ENCODE assay signal across 21 cellular contexts in the genomic region with DNA sequence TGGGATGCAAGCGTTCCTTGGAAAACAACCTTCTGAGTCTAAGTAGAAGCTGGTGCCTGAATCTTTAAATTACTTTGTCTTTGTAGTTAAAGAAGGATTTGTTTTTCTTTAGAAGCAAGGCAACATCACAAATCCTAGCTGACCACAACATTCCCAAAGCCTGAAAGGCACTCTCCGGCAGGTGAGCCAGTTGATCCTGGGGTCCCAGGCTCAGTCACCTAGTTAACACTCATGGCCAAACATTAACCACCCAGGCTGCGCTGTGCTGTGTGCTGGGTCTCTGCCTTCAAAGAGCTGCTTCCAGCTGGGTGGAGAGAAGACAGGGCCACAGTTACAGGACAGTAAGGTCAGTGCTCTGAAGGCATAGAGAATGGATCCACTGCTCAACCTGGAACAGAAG.
"Had no signal": no experiment of that assay in that cellular context is flagged by ENCODE, and none has a peak within 500 bp of the region (broad histone marks: within the 10 kb centered on the region; RNA-seq: fewer than 3 reads in every experiment).

No MANE protein-coding gene starts in this region.

- H3K4me3 Mint-ChIP-seq: IgD-negative memory B cell had no signal

- DNase-seq: Kasumi-1, MM.1S, NCI-H1092 treated with DMSO at 0.1 percent for 48 hours, NCI-H1436, NCI-H187, NCI-H2029, NCI-H2081 treated with DMSO at 0.1 percent for 48 hours, NCI-H2171, NCI-H226, NCI-H446, NCI-H510A, NCI-H524 treated with DMSO at 0.1 percent for 48 hours, NCI-H69, NCI-H774, Right ventricle myocardium superior, RPMI8226, SIG-M5 had no signal

- H3K9me3 Mint-ChIP-seq: IgD-negative memory B cell had no signal

- H3K27ac ChIP-seq: KMS-11, SJSA1, SK-N-MC had no signal
